In genomic region chr4:138241281-138242075, GRCh38 we compare ENCODE assay signal across 7 cellular contexts. TPM values are rescaled to one million over a fixed set of nuclear protein-coding genes. Genes with fewer than 3 reads are reported as not detected.
DNase-seq lines count a peak whose midpoint lies in the region; TF ChIP-seq lines count a peak whose summit lies in the region.

No MANE protein-coding gene starts in this region.

- H3K27me3 Mint-ChIP-seq in HFFc6 (ENCODE audit: insufficient read depth), result peaks cover 8% of the 10 kb centered on the region
- H3K27me3 Mint-ChIP-seq in neural crest cell (ENCODE audit: low read depth), result no peaks in the 10 kb centered on the region

- H3K27ac Mint-ChIP-seq in HFFc6 (peak overlapping the region; percentile 97), neural crest cell (ENCODE audit: unreplicated experiment) (peak overlapping the region; percentile 98)

- peak; percentile 23 for DNase-seq in HFFc6
- DNase-seq in RPMI8226, result peak; percentile 52
- no peak for DNase-seq in neural crest cell (ENCODE audit: low read depth, low spot score)
- DNase-seq in iPS-NIHi11 (ENCODE audit: low spot score), result no peak
- DNase-seq in NCI-H1092 treated with DMSO at 0.1 percent for 48 hours (lab: John Stamatoyannopoulos, UW), result no peak

- H3K4me3 Mint-ChIP-seq in HFFc6 (peak overlapping the region; percentile 91), neural crest cell (peak overlapping the region; percentile 94)

- H3K36me3 ChIP-seq in duodenal mucosa (ENCODE audit: control insufficient read depth in 1 of 2, insufficient read depth in 2 of 2, low read length in 2 of 2), result no peaks in the 10 kb centered on the region

- TF ChIP-seq CTCF in HFFc6 (IDR thresholded peaks at IDR 0.05) (no peak), neural crest cell (conservative IDR thresholded peaks at IDR 0.05) (no peak)

- H3K4me1 Mint-ChIP-seq in HFFc6 (ENCODE audit: low read depth), result peaks cover 56% of the 10 kb centered on the region
- H3K4me1 Mint-ChIP-seq in neural crest cell, result peaks cover 48% of the 10 kb centered on the region

- H3K36me3 Mint-ChIP-seq in HFFc6 (ENCODE audit: low read depth) (peaks cover 37% of the 10 kb centered on the region), neural crest cell (ENCODE audit: low read depth) (peaks cover 2% of the 10 kb centered on the region)

- H3K9me3 Mint-ChIP-seq in HFFc6 (no peaks in the 10 kb centered on the region; the same call in 1 of the 2 replicates), neural crest cell (peaks cover 1% of the 10 kb centered on the region)

- H3K27ac ChIP-seq in duodenal mucosa (ENCODE audit: low read depth, low read length), result peak overlapping the region; percentile 26

- no peaks in the 10 kb centered on the region for H3K9me3 ChIP-seq in duodenal mucosa (ENCODE audit: control insufficient read depth in 1 of 2, low read length in 2 of 2)

- peaks cover 4% of the 10 kb centered on the region in 2 donors for H3K4me1 ChIP-seq in duodenal mucosa (ENCODE audit: control insufficient read depth in 1 of 2, insufficient read depth in 2 of 2, low read length in 2 of 2)

- peak overlapping the region; percentile 61 to 77 for H3K9ac ChIP-seq in duodenal mucosa (ENCODE audit: low read depth in 1 of 2, low read length in 2 of 2)

- no peaks in the 10 kb centered on the region for H3K27me3 ChIP-seq in duodenal mucosa (ENCODE audit: control insufficient read depth in 1 of 2, insufficient read depth in 2 of 2, low read length in 2 of 2)

- peak overlapping the region; percentile 86 for H3K4me3 ChIP-seq in GM08714 (ENCODE audit: low read length)
- H3K4me3 ChIP-seq in duodenal mucosa (ENCODE audit: low read depth in 1 of 2, low read length in 2 of 2), result peak overlapping the region; percentile 74 to 81

RNA-seq across cellular contexts. Expression of gene SLC7A11, which starts 0.7 kb away (rescaled TPM):
- 10 to 100 TPM; 12.0 to 66.1 (median 54.1) TPM for total RNA-seq in HFFc6 (2021; fragmentation: NEBNext Ultra II Directional; extraction: Animal tissue kit (Norgen Biotek cat#: 25700))
- total RNA-seq in neural crest cell, result 18.7 and 19.2 TPM in 2 replicates

Comparison
In these comparisons a context has a peak if more than half of its experiments do, and no peak if none do; other contexts are left out.
1. DNase-seq: peak in HFFc6 (single experiment) and RPMI8226 (single experiment); none in neural crest cell (single experiment), iPS-NIHi11 (single experiment) and NCI-H1092 treated with DMSO at 0.1 percent for 48 hours (single experiment).